In genomic region chr14:21526672-21527319, GRCh38 we compare ENCODE assay signal across 8 cellular contexts. TPM values are rescaled to one million over a fixed set of nuclear protein-coding genes. Genes with fewer than 3 reads are reported as not detected.
A peak's percentile ranks its signal among the peaks of the same experiment; 100 is the strongest.
DNase-seq lines count a peak whose midpoint lies in the region; ATAC-seq, FAIRE-seq and TF ChIP-seq lines count a peak whose summit lies in the region.

No MANE protein-coding gene starts in this region.

- DNase-seq in DMS79 (lab: John Stamatoyannopoulos, UW), result peak; percentile 69
- DNase-seq in LNCaP clone FGC (ENCODE audit: low read depth), result no peak
- DNase-seq in astrocyte of the spinal cord (ENCODE audit: low read depth, low spot score), result no peak
- no peak for DNase-seq in HepG2 (ENCODE audit: low spot score)
- DNase-seq in transverse colon, result no peak
- no peak for DNase-seq in A172 (ENCODE audit: low spot score)
- no peak for DNase-seq in AG08395 (ENCODE audit: low spot score)

- no peak for TF ChIP-seq RAD21 in HepG2 (CRISPR knock-in tag; IDR thresholded peaks at IDR 0.05)

- BruUV-seq in HepG2 (replicated peaks; lab: Mats Ljungman, UMichigan), result TSS peak; percentile 72

- no peaks in the 10 kb centered on the region for H4K20me1 ChIP-seq in HepG2 (ENCODE audit: insufficient read depth, low read length)

- H3K9me3 ChIP-seq in HepG2 (ENCODE audit: low read length) (no peaks in the 10 kb centered on the region), transverse colon (no peaks in the 10 kb centered on the region)

- peak overlapping the region; percentile 82 for H3K4me2 ChIP-seq in HepG2 (ENCODE audit: low read depth, low read length)

- peak overlapping the region; percentile 89 for H2AFZ ChIP-seq in HepG2 (ENCODE audit: low read length)

- 0 out of 4 replicates have a peak, but pooled peaks of 1 of the 2 experiments have one; percentile 3 for TF ChIP-seq POLR2A in HepG2 (IDR thresholded peaks at IDR 0.05; ENCODE audit: insufficient read depth in 1 of 2, low read depth in 2 of 2, low read length in 2 of 2)
- TF ChIP-seq POLR2A in transverse colon (IDR thresholded peaks at IDR 0.05), result no peak

- no peaks in the 10 kb centered on the region for H3K36me3 ChIP-seq in HepG2 (replicated peaks in 1 of 2; ENCODE audit: control insufficient read depth in 1 of 2, insufficient read depth in 2 of 2, low read length in 2 of 2)
- no peaks in the 10 kb centered on the region for H3K36me3 ChIP-seq in transverse colon

- CTCF ChIA-PET in HepG2 (lab: Yijun Ruan, JAX; ENCODE audit: low intra/inter-chr PET ratio, low total read pairs), result no interaction called here

- in situ Hi-C loops in astrocyte of the spinal cord (cut with HindIII; ENCODE audit: low sequenced_read_pairs) (no loop called here), HepG2 (cut with HindIII; ENCODE audit: extremely low pct_ligation_motif_present, low pct_unique_long_range_greater_than_20kb) (no loop called here), transverse colon (cut with MboI; ENCODE audit: low pct_ligation_motif_present in 1 of 4, low pct_unique_long_range_greater_than_20kb in 1 of 4, low sequenced_read_pairs in 3 of 4) (no loop called here)

- ATAC-seq in HepG2 (peak; percentile 19), HG03520 (IDR thresholded peaks at IDR 0.05; ENCODE audit: unreplicated experiment) (no peak)

- peak overlapping the region; percentile 80 for H3K9ac ChIP-seq in HepG2 (ENCODE audit: insufficient read depth, low read depth, low read length)

- peak overlapping the region; percentile 65 for H3K4me3 ChIP-seq in LNCaP clone FGC (ENCODE audit: low read depth, low read length)
- peak overlapping the region; percentile 78 for H3K4me3 ChIP-seq in astrocyte of the spinal cord (ENCODE audit: low read depth, low read length)
- H3K4me3 ChIP-seq in HepG2 (replicated peaks in 1 of 3; ENCODE audit: insufficient read depth in 1 of 3, low read depth in 2 of 3, low read length in 3 of 3), result peak overlapping the region; percentile 77 to 83 (median 78)
- H3K4me3 ChIP-seq in transverse colon, result peak overlapping the region; percentile 50 to 73 (median 62)

- TF ChIP-seq CTCF in LNCaP clone FGC (IDR thresholded peaks at IDR 0.05; ENCODE audit: control insufficient read depth, extremely low read depth, insufficient read depth) (no peak), astrocyte of the spinal cord (IDR thresholded peaks at IDR 0.05; ENCODE audit: low read depth, low read length) (no peak), HepG2 (CRISPR knock-in tag; IDR thresholded peaks at IDR 0.05) (no peak), transverse colon (IDR thresholded peaks at IDR 0.05) (no peak)

- FAIRE-seq in HepG2 (lab: Jason Lieb, UNC), result no peak

- H3K27ac ChIP-seq in HepG2 (ENCODE audit: extremely low read length, insufficient read depth, low read length), result peak overlapping the region; percentile 69
- H3K27ac ChIP-seq in transverse colon, result peak overlapping the region; percentile 70 to 84 (median 78)

- TF ChIP-seq EP300 in HepG2 (IDR thresholded peaks at IDR 0.05; ENCODE audit: low read depth in 2 of 2, low read length in 2 of 2) (no peak), HepG2 (CRISPR knock-in tag; IDR thresholded peaks at IDR 0.05; ENCODE audit: borderline replicate concordance) (no peak), transverse colon (IDR thresholded peaks at IDR 0.05; ENCODE audit: low read depth) (no peak)

- no peaks in the 10 kb centered on the region for H3K79me2 ChIP-seq in HepG2 (ENCODE audit: insufficient read depth, low read length)

- under 1% methylated on average over 13 of the region's 13 CpGs for WGBS in HepG2 (ENCODE audit: low lambda C conversion rate)
- 31 to 33% methylated on average over 9 to 13 of the region's 13 CpGs for WGBS in transverse colon (ENCODE audit: low coverage in 1 of 2), 2 donors

- H3K27me3 ChIP-seq in HepG2 (ENCODE audit: control insufficient read depth in 1 of 2, insufficient read depth in 2 of 2, low read length in 2 of 2), result no peaks in the 10 kb centered on the region
- no peaks in the 10 kb centered on the region for H3K27me3 ChIP-seq in transverse colon

- intact Hi-C loops in HepG2 (cut with micrococcal nuclease; ENCODE audit: unreplicated experiment), result loop anchor here (1.0 kb wide), 2 partner anchors 15 to 31 kb away; partner anchors contain the start of gene METTL3
- intact Hi-C loops in transverse colon (cut with DNase I; ENCODE audit: low total_unique reads), result no loop called here

- H3K4me1 ChIP-seq in HepG2 (ENCODE audit: insufficient read depth, low read length) (peaks cover 38% of the 10 kb centered on the region), transverse colon (peaks cover 0 to 15% (median 3%) of the 10 kb centered on the region in 4 donors)

- POLR2A ChIA-PET in HepG2 (lab: Yijun Ruan, JAX), result interaction anchor here (0.8 to 10.8 kb wide), 16 partner anchors 10 to 142 kb away, joined by 3 to 173 read pairs (median 5); partner anchors contain the start of genes CHD8, METTL3 and SUPT16H

RNA-seq across cellular contexts. Expression of gene SALL2, which starts 0.7 kb away (rescaled TPM):
- total RNA-seq in HepG2 (2016; rRNA removed; fragmentation: Illumina TruSeq; extraction: Trizol) (4.9 and 7.6 TPM in 2 replicates), transverse colon (10 to 100 TPM in 1 of 4 donors, 1 to 10 TPM in 3; 2.2 to 36.3 (median 4.2) TPM)
- total RNA-seq in HepG2 (2016; cell fraction: cytosol; rRNA removed; fragmentation: Illumina TruSeq; extraction: Trizol; ENCODE audit: low read depth), result 1.0 and 1.1 TPM in 2 replicates
- 4.5 and 6.5 TPM in 2 replicates for total RNA-seq in HepG2 (2016; cell fraction: insoluble cytoplasmic fraction; rRNA removed; fragmentation: Illumina TruSeq; extraction: Trizol)
- 3.2 and 4.1 TPM in 2 replicates for total RNA-seq in HepG2 (2016; cell fraction: membrane; rRNA removed; fragmentation: Illumina TruSeq; extraction: Trizol)
- total RNA-seq in HepG2 (2016; cell fraction: nucleus; rRNA removed; fragmentation: Illumina TruSeq; extraction: Trizol), result 3.2 and 4.3 TPM in 2 replicates
- polyA plus RNA-seq in HepG2 (2011; rRNA removed), result 5.8 and 7.0 TPM in 2 replicates
- 4.8 and 5.4 TPM in 2 replicates for polyA plus RNA-seq in HepG2 (2011; cell fraction: cytosol; rRNA removed)
- 6.6 and 7.3 TPM in 2 replicates for polyA plus RNA-seq in HepG2 (2011; cell fraction: nucleus; rRNA removed)
- polyA plus RNA-seq in HepG2 (2012), result 8.7 and 11.0 TPM in 2 replicates
- 0.61 and 0.67 TPM in 2 replicates for polyA plus RNA-seq in HepG2 (2016; cell fraction: cytosol; fragmentation: Illumina TruSeq; extraction: Trizol; ENCODE audit: low read depth)
- polyA plus RNA-seq in HepG2 (2016; cell fraction: insoluble cytoplasmic fraction; fragmentation: Illumina TruSeq; extraction: Trizol; ENCODE audit: low read depth), result 7.2 and 8.1 TPM in 2 replicates
- 1.6 and 2.1 TPM in 2 replicates for polyA plus RNA-seq in HepG2 (2016; cell fraction: membrane; fragmentation: Illumina TruSeq; extraction: Trizol; ENCODE audit: low read depth)
- 7.0 and 7.2 TPM in 2 replicates for polyA plus RNA-seq in HepG2 (2016; cell fraction: nucleus; fragmentation: Illumina TruSeq; extraction: Trizol; ENCODE audit: insufficient read depth, low read depth)
- 0.09 and 14.3 TPM in 2 replicates for polyA minus RNA-seq in HepG2 (2011; rRNA and poly(A)+ RNA removed; ENCODE audit: low replicate concordance)
- 8.9 and 9.7 TPM in 2 replicates for polyA minus RNA-seq in HepG2 (2011; cell fraction: cytosol; rRNA and poly(A)+ RNA removed)
- 4.1 and 5.1 TPM in 2 replicates for polyA minus RNA-seq in HepG2 (2011; cell fraction: nucleus; rRNA and poly(A)+ RNA removed)
- total RNA-seq in A172 (2014; rRNA removed; shearing (Covaris generic)), result 2.9 and 4.0 TPM in 2 replicates

RNA-seq across cellular contexts. Expression of gene METTL3, which starts 15.7 kb away (rescaled TPM):
- total RNA-seq in HepG2 (2016; rRNA removed; fragmentation: Illumina TruSeq; extraction: Trizol), result 114 and 123 TPM in 2 replicates
- total RNA-seq in HepG2 (2016; cell fraction: cytosol; rRNA removed; fragmentation: Illumina TruSeq; extraction: Trizol; ENCODE audit: low read depth), result 109 and 111 TPM in 2 replicates
- 119 and 121 TPM in 2 replicates for total RNA-seq in HepG2 (2016; cell fraction: insoluble cytoplasmic fraction; rRNA removed; fragmentation: Illumina TruSeq; extraction: Trizol)
- 45.3 and 46.0 TPM in 2 replicates for total RNA-seq in HepG2 (2016; cell fraction: membrane; rRNA removed; fragmentation: Illumina TruSeq; extraction: Trizol)
- 120 and 143 TPM in 2 replicates for total RNA-seq in HepG2 (2016; cell fraction: nucleus; rRNA removed; fragmentation: Illumina TruSeq; extraction: Trizol)
- polyA plus RNA-seq in HepG2 (2011; rRNA removed), result 122 and 130 TPM in 2 replicates
- 70.9 and 77.1 TPM in 2 replicates for polyA plus RNA-seq in HepG2 (2011; cell fraction: cytosol; rRNA removed)
- polyA plus RNA-seq in HepG2 (2011; cell fraction: nucleus; rRNA removed), result 511 and 514 TPM in 2 replicates
- polyA plus RNA-seq in HepG2 (2012), result 67.0 and 70.4 TPM in 2 replicates
- 5.2 and 6.3 TPM in 2 replicates for polyA plus RNA-seq in HepG2 (2016; cell fraction: cytosol; fragmentation: Illumina TruSeq; extraction: Trizol; ENCODE audit: low read depth)
- 81.5 and 81.9 TPM in 2 replicates for polyA plus RNA-seq in HepG2 (2016; cell fraction: insoluble cytoplasmic fraction; fragmentation: Illumina TruSeq; extraction: Trizol; ENCODE audit: low read depth)
- polyA plus RNA-seq in HepG2 (2016; cell fraction: membrane; fragmentation: Illumina TruSeq; extraction: Trizol; ENCODE audit: low read depth), result 7.3 and 9.4 TPM in 2 replicates
- 219 and 229 TPM in 2 replicates for polyA plus RNA-seq in HepG2 (2016; cell fraction: nucleus; fragmentation: Illumina TruSeq; extraction: Trizol; ENCODE audit: insufficient read depth, low read depth)
- polyA minus RNA-seq in HepG2 (2011; rRNA and poly(A)+ RNA removed; ENCODE audit: low replicate concordance), result 140 and 168 TPM in 2 replicates
- polyA minus RNA-seq in HepG2 (2011; cell fraction: cytosol; rRNA and poly(A)+ RNA removed), result 36.7 and 42.6 TPM in 2 replicates
- polyA minus RNA-seq in HepG2 (2011; cell fraction: nucleus; rRNA and poly(A)+ RNA removed), result 133 and 149 TPM in 2 replicates
- 10 to 100 TPM; 20.2 to 41.9 (median 29.5) TPM for total RNA-seq in transverse colon
- 31.5 and 37.0 TPM in 2 replicates for total RNA-seq in A172 (2014; rRNA removed; shearing (Covaris generic))

RNA-seq across cellular contexts. Expression of gene TOX4, which starts 49.8 kb away (rescaled TPM):
- total RNA-seq in HepG2 (2016; rRNA removed; fragmentation: Illumina TruSeq; extraction: Trizol) (71.8 and 124 TPM in 2 replicates), transverse colon (10 to 100 TPM; 30.8 to 76.7 (median 51.5) TPM)
- total RNA-seq in HepG2 (2016; cell fraction: cytosol; rRNA removed; fragmentation: Illumina TruSeq; extraction: Trizol; ENCODE audit: low read depth), result 15.2 and 16.0 TPM in 2 replicates
- 74.9 and 112 TPM in 2 replicates for total RNA-seq in HepG2 (2016; cell fraction: insoluble cytoplasmic fraction; rRNA removed; fragmentation: Illumina TruSeq; extraction: Trizol)
- 36.1 and 44.6 TPM in 2 replicates for total RNA-seq in HepG2 (2016; cell fraction: membrane; rRNA removed; fragmentation: Illumina TruSeq; extraction: Trizol)
- 46.8 and 50.0 TPM in 2 replicates for total RNA-seq in HepG2 (2016; cell fraction: nucleus; rRNA removed; fragmentation: Illumina TruSeq; extraction: Trizol)
- 147 and 163 TPM in 2 replicates for polyA plus RNA-seq in HepG2 (2011; rRNA removed)
- 122 and 127 TPM in 2 replicates for polyA plus RNA-seq in HepG2 (2011; cell fraction: cytosol; rRNA removed)
- 72.8 and 97.3 TPM in 2 replicates for polyA plus RNA-seq in HepG2 (2011; cell fraction: nucleus; rRNA removed)
- 72.0 and 83.5 TPM in 2 replicates for polyA plus RNA-seq in HepG2 (2012)
- 20.7 and 21.8 TPM in 2 replicates for polyA plus RNA-seq in HepG2 (2016; cell fraction: cytosol; fragmentation: Illumina TruSeq; extraction: Trizol; ENCODE audit: low read depth)
- polyA plus RNA-seq in HepG2 (2016; cell fraction: insoluble cytoplasmic fraction; fragmentation: Illumina TruSeq; extraction: Trizol; ENCODE audit: low read depth), result 130 and 137 TPM in 2 replicates
- 28.2 and 33.2 TPM in 2 replicates for polyA plus RNA-seq in HepG2 (2016; cell fraction: membrane; fragmentation: Illumina TruSeq; extraction: Trizol; ENCODE audit: low read depth)
- polyA plus RNA-seq in HepG2 (2016; cell fraction: nucleus; fragmentation: Illumina TruSeq; extraction: Trizol; ENCODE audit: insufficient read depth, low read depth), result 65.1 and 77.3 TPM in 2 replicates
- polyA minus RNA-seq in HepG2 (2011; rRNA and poly(A)+ RNA removed; ENCODE audit: low replicate concordance), result 259 and 369 TPM in 2 replicates
- 49.3 and 53.2 TPM in 2 replicates for polyA minus RNA-seq in HepG2 (2011; cell fraction: cytosol; rRNA and poly(A)+ RNA removed)
- polyA minus RNA-seq in HepG2 (2011; cell fraction: nucleus; rRNA and poly(A)+ RNA removed), result 61.0 and 67.8 TPM in 2 replicates
- total RNA-seq in A172 (2014; rRNA removed; shearing (Covaris generic)), result 14.6 and 30.5 TPM in 2 replicates

RNA-seq across cellular contexts. Expression of gene RAB2B, which starts 50.0 kb away (rescaled TPM):
- 36.0 and 46.4 TPM in 2 replicates for total RNA-seq in HepG2 (2016; rRNA removed; fragmentation: Illumina TruSeq; extraction: Trizol)
- 9.7 and 10.7 TPM in 2 replicates for total RNA-seq in HepG2 (2016; cell fraction: cytosol; rRNA removed; fragmentation: Illumina TruSeq; extraction: Trizol; ENCODE audit: low read depth)
- 29.3 and 42.1 TPM in 2 replicates for total RNA-seq in HepG2 (2016; cell fraction: insoluble cytoplasmic fraction; rRNA removed; fragmentation: Illumina TruSeq; extraction: Trizol)
- total RNA-seq in HepG2 (2016; cell fraction: membrane; rRNA removed; fragmentation: Illumina TruSeq; extraction: Trizol), result 26.8 and 30.2 TPM in 2 replicates
- 35.7 and 39.8 TPM in 2 replicates for total RNA-seq in HepG2 (2016; cell fraction: nucleus; rRNA removed; fragmentation: Illumina TruSeq; extraction: Trizol)
- polyA plus RNA-seq in HepG2 (2011; rRNA removed), result 55.6 and 60.6 TPM in 2 replicates
- 32.1 and 43.2 TPM in 2 replicates for polyA plus RNA-seq in HepG2 (2011; cell fraction: cytosol; rRNA removed)
- 53.5 and 58.9 TPM in 2 replicates for polyA plus RNA-seq in HepG2 (2011; cell fraction: nucleus; rRNA removed)
- 36.5 and 43.0 TPM in 2 replicates for polyA plus RNA-seq in HepG2 (2012)
- polyA plus RNA-seq in HepG2 (2016; cell fraction: cytosol; fragmentation: Illumina TruSeq; extraction: Trizol; ENCODE audit: low read depth), result 3.4 and 4.3 TPM in 2 replicates
- polyA plus RNA-seq in HepG2 (2016; cell fraction: insoluble cytoplasmic fraction; fragmentation: Illumina TruSeq; extraction: Trizol; ENCODE audit: low read depth), result 32.9 and 33.9 TPM in 2 replicates
- polyA plus RNA-seq in HepG2 (2016; cell fraction: membrane; fragmentation: Illumina TruSeq; extraction: Trizol; ENCODE audit: low read depth), result 10.6 and 11.5 TPM in 2 replicates
- 55.9 and 56.7 TPM in 2 replicates for polyA plus RNA-seq in HepG2 (2016; cell fraction: nucleus; fragmentation: Illumina TruSeq; extraction: Trizol; ENCODE audit: insufficient read depth, low read depth)
- polyA minus RNA-seq in HepG2 (2011; rRNA and poly(A)+ RNA removed; ENCODE audit: low replicate concordance), result 17.0 and 37.3 TPM in 2 replicates
- 28.9 and 36.2 TPM in 2 replicates for polyA minus RNA-seq in HepG2 (2011; cell fraction: cytosol; rRNA and poly(A)+ RNA removed)
- 60.9 and 74.0 TPM in 2 replicates for polyA minus RNA-seq in HepG2 (2011; cell fraction: nucleus; rRNA and poly(A)+ RNA removed)
- total RNA-seq in transverse colon, result 10 to 100 TPM in 2 of 4 donors, 1 to 10 TPM in 2; 7.1 to 24.5 (median 13.7) TPM
- total RNA-seq in A172 (2014; rRNA removed; shearing (Covaris generic)), result 9.2 and 9.4 TPM in 2 replicates

RNA-seq across cellular contexts. Expression of gene OR10G3, which starts 53.1 kb away (rescaled TPM):
- total RNA-seq in HepG2 (2016; rRNA removed; fragmentation: Illumina TruSeq; extraction: Trizol), result not detected in 2 replicates
- not detected in 2 replicates for total RNA-seq in HepG2 (2016; cell fraction: cytosol; rRNA removed; fragmentation: Illumina TruSeq; extraction: Trizol; ENCODE audit: low read depth)
- total RNA-seq in HepG2 (2016; cell fraction: insoluble cytoplasmic fraction; rRNA removed; fragmentation: Illumina TruSeq; extraction: Trizol), result not detected in 2 replicates
- total RNA-seq in HepG2 (2016; cell fraction: membrane; rRNA removed; fragmentation: Illumina TruSeq; extraction: Trizol), result not detected in 2 replicates
- total RNA-seq in HepG2 (2016; cell fraction: nucleus; rRNA removed; fragmentation: Illumina TruSeq; extraction: Trizol), result not detected in 2 replicates
- polyA plus RNA-seq in HepG2 (2011; rRNA removed), result not detected in 2 replicates
- polyA plus RNA-seq in HepG2 (2011; cell fraction: cytosol; rRNA removed), result not detected in 2 replicates
- polyA plus RNA-seq in HepG2 (2011; cell fraction: nucleus; rRNA removed), result not detected in 2 replicates
- polyA plus RNA-seq in HepG2 (2012), result not detected in 2 replicates
- polyA plus RNA-seq in HepG2 (2016; cell fraction: cytosol; fragmentation: Illumina TruSeq; extraction: Trizol; ENCODE audit: low read depth), result not detected in 2 replicates
- polyA plus RNA-seq in HepG2 (2016; cell fraction: insoluble cytoplasmic fraction; fragmentation: Illumina TruSeq; extraction: Trizol; ENCODE audit: low read depth), result not detected in 2 replicates
- polyA plus RNA-seq in HepG2 (2016; cell fraction: membrane; fragmentation: Illumina TruSeq; extraction: Trizol; ENCODE audit: low read depth), result not detected in 2 replicates
- not detected in 2 replicates for polyA plus RNA-seq in HepG2 (2016; cell fraction: nucleus; fragmentation: Illumina TruSeq; extraction: Trizol; ENCODE audit: insufficient read depth, low read depth)
- polyA minus RNA-seq in HepG2 (2011; rRNA and poly(A)+ RNA removed; ENCODE audit: low replicate concordance), result not detected in 2 replicates
- polyA minus RNA-seq in HepG2 (2011; cell fraction: cytosol; rRNA and poly(A)+ RNA removed), result not detected in 2 replicates
- polyA minus RNA-seq in HepG2 (2011; cell fraction: nucleus; rRNA and poly(A)+ RNA removed), result not detected in 2 replicates
- total RNA-seq in transverse colon, result not detected
- not detected in 2 replicates for total RNA-seq in A172 (2014; rRNA removed; shearing (Covaris generic))
